Comparison of ENCODE assay signal across 9 cellular contexts in the genomic region with DNA sequence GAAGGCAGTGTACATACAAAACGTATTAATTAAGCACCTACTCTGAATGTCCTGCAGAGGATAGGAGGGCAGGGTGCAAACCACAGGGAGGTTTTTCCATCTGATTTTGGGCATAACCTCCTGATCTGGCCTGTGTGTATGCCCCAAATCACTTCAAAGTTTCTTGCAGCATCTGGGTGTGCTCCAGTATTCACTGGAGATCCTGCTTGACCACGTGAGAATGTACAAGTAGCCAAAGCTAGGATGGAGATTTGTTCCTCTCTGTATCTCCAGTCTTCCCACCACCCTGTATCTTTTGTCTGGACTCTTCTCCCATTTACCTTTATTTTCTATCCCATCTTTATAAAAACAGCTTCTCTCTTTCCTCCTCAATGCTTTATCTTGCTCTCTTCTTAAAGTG.
"Had no signal": no experiment of that assay in that cellular context is flagged by ENCODE, and none has a peak within 500 bp of the region (broad histone marks: within the 10 kb centered on the region; RNA-seq: fewer than 3 reads in every experiment).

No MANE protein-coding gene starts in this region.

- H3K36me3 ChIP-seq: HAP-1 had no signal

- H3K27ac ChIP-seq: GM23248 had no signal

- H3K4me3 Mint-ChIP-seq: GM23338, H9, HFFc6 had no signal

- ATAC-seq: GM23338, HCT116 had no signal

- DNase-seq: GM23248, GOT3, H7, H9, HCEC 1CT, HFFc6 had no signal

- H3K9me3 ChIP-seq: HAP-1 had no signal

- H3K4me3 ChIP-seq: GM23248, GM23338, HAP-1 had no signal

- H3K9me3 Mint-ChIP-seq: GM23338, HFFc6 had no signal

- H3K27ac Mint-ChIP-seq: GM23338, H9, HFFc6 had no signal
